ENCODE assay signal across 24 cellular contexts in the genomic region with DNA sequence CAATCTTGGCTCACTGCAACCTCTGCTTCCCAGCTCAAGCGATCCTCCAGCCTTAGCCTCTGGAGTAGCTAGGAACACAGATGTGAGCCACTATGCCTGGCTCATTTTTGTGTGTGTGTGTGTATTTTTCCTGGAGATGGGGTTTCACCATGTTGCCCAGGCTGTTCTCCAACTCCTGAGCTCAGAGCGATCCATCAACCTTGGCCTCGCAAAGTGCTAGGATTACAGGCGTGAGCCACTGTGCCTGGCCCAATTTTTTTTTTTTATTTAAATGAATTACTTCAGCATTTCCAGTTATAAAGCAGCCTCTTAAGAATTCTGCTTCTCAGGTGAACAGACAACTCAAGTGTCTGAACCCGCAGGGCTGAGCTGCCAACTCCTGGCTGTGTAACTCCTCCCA. TPM values are rescaled to one million over a fixed set of nuclear protein-coding genes. Genes with fewer than 3 reads are reported as not detected.
A peak's percentile ranks its signal among the peaks of the same experiment; 100 is the strongest.
DNase-seq lines count a peak whose midpoint lies in the region; ATAC-seq and TF ChIP-seq lines count a peak whose summit lies in the region.
"Had no signal": no experiment of that assay in that cellular context is flagged by ENCODE, and none has a peak within 500 bp of the region (broad histone marks: within the 10 kb centered on the region; RNA-seq: fewer than 3 reads in every experiment).

No MANE protein-coding gene starts in this region.

- H2BK5ac ChIP-seq in trophoblast cell (ENCODE audit: low read depth, low read length, poor library complexity) = no peak overlapping the region

- H2BK120ac ChIP-seq in trophoblast cell (ENCODE audit: insufficient read depth, low read length, poor library complexity) = no peak overlapping the region

- H3K79me2 ChIP-seq in trophoblast cell (ENCODE audit: control insufficient read depth, insufficient read depth, low read length, poor library complexity) = no peaks in the 10 kb centered on the region

- H3K9me3 ChIP-seq in left ventricle myocardium inferior (replicated peaks) (no peaks in the 10 kb centered on the region), trophoblast cell (ENCODE audit: insufficient read depth, low read depth, low read length) (no peaks in the 10 kb centered on the region)
- H3K9me3 ChIP-seq: BLaER1, HAP-1 had no signal

- intact Hi-C loops in left ventricle myocardium inferior (cut with micrococcal nuclease) = no loop called here
- intact Hi-C loops in cardiac septum (cut with DNase I) = no loop called here

- no peak overlapping the region for H4K91ac ChIP-seq in trophoblast cell (ENCODE audit: low read depth, low read length)

- H4K8ac ChIP-seq in trophoblast cell (ENCODE audit: low read depth, low read length) = no peak overlapping the region

- no peak overlapping the region for H3K4me3 ChIP-seq in left ventricle myocardium inferior
- H3K4me3 ChIP-seq in trophoblast cell (ENCODE audit: low read depth, low read length) = no peak overlapping the region
- H3K4me3 ChIP-seq: BLaER1, HAP-1, SK-N-MC had no signal

- H3K79me1 ChIP-seq in trophoblast cell (ENCODE audit: low read length) = no peaks in the 10 kb centered on the region

- H3K36me3 ChIP-seq in left ventricle myocardium inferior = no peaks in the 10 kb centered on the region
- no peaks in the 10 kb centered on the region for H3K36me3 ChIP-seq in trophoblast cell (ENCODE audit: control insufficient read depth in 1 of 2, insufficient read depth in 2 of 2, low read length in 2 of 2)
- H3K36me3 ChIP-seq: BLaER1 had no signal

- ATAC-seq in HG03280 (IDR thresholded peaks at IDR 0.05; ENCODE audit: unreplicated experiment) = no peak
- no peak for ATAC-seq in HG02981 (IDR thresholded peaks at IDR 0.05; ENCODE audit: unreplicated experiment)
- ATAC-seq: Panc1 had no signal

- H2AFZ ChIP-seq in trophoblast cell (ENCODE audit: insufficient read depth, low read length, poor library complexity) = no peak overlapping the region

- no peak overlapping the region for H3K14ac ChIP-seq in trophoblast cell (ENCODE audit: low read length)

- no peak overlapping the region for H2AK5ac ChIP-seq in trophoblast cell (ENCODE audit: low read length)

- no peak overlapping the region for H4K12ac ChIP-seq in trophoblast cell (ENCODE audit: low read depth, low read length)

- no peak overlapping the region for H3K4me2 ChIP-seq in trophoblast cell (ENCODE audit: low read length)
- H3K4me2 ChIP-seq: BLaER1 had no signal

- no peak for TF ChIP-seq CTCF in left ventricle myocardium inferior (IDR thresholded peaks at IDR 0.05; ENCODE audit: borderline replicate concordance)

- DNase-seq in left ventricle myocardium inferior = no peak
- no peak for DNase-seq in cardiac septum (ENCODE audit: low spot score)
- peak; percentile 35 for DNase-seq in left kidney (ENCODE audit: low read depth, low spot score)
- DNase-seq in trophoblast cell = no peak
- no peak for DNase-seq in NK-92 treated with Interleukin-12 subunit alpha and Interleukin-12 subunit beta, amount 100 ng/mL, for 24 hours (lab: John Stamatoyannopoulos, UW)
- no peak for DNase-seq in middle frontal gyrus (ENCODE audit: extremely low spot score, low spot score)
- DNase-seq: CD4-positive, CD25-positive, alpha-beta regulatory T cell; DMS53; GOT3; NCI-H1092; NCI-H1417 treated with DMSO at 0.1 percent for 48 hours; NCI-H187; NCI-H446; NCI-H524 treated with DMSO at 0.1 percent for 48 hours; NCI-H774; SHP77 treated with DMSO at 0.1 percent for 48 hours had no signal

- no CpG with 5 or more reads among the region's 5 CpGs for WGBS in trophoblast cell (ENCODE audit: extremely low coverage, insufficient coverage, insufficient read length)

- H3K23ac ChIP-seq in trophoblast cell (ENCODE audit: low read length) = no peak overlapping the region

- H3K4ac ChIP-seq in trophoblast cell (ENCODE audit: low read depth, low read length) = no peak overlapping the region

- H3K27me3 ChIP-seq in left ventricle myocardium inferior (ENCODE audit: low read depth) (no peaks in the 10 kb centered on the region), trophoblast cell (ENCODE audit: insufficient read depth, low read length) (no peaks in the 10 kb centered on the region)
- H3K27me3 ChIP-seq: BLaER1 had no signal

- no peak overlapping the region for H3K18ac ChIP-seq in trophoblast cell (ENCODE audit: low read length)

- H3K4me1 ChIP-seq in left ventricle myocardium inferior (peaks cover 84% of the 10 kb centered on the region), trophoblast cell (ENCODE audit: control insufficient read depth in 1 of 2, insufficient read depth in 2 of 2, low read length in 2 of 2) (peaks cover 0 to 8% of the 10 kb centered on the region in 2 experiments)
- H3K4me1 ChIP-seq: BLaER1, HAP-1 had no signal

- H2BK12ac ChIP-seq in trophoblast cell (ENCODE audit: low read length) = peak overlapping the region; percentile 81

- peak overlapping the region; percentile 67 for H3K27ac ChIP-seq in left ventricle myocardium inferior (replicated peaks)
- no peak overlapping the region for H3K27ac ChIP-seq in trophoblast cell (ENCODE audit: low read depth, low read length)
- H3K27ac ChIP-seq: BLaER1, RWPE1, SK-N-MC had no signal

- H3K9ac ChIP-seq in trophoblast cell (ENCODE audit: low read length) = no peak overlapping the region
- H3K9ac ChIP-seq: BLaER1 had no signal

RNA-seq across cellular contexts. Expression of a gene that starts 20.1 kb away (rescaled TPM):
- 52.5 TPM for total RNA-seq in left ventricle myocardium inferior
- total RNA-seq in cardiac septum = 87.0 TPM
- 8.0 and 8.2 TPM in 2 replicates for polyA plus RNA-seq in trophoblast cell (2013)
- total RNA-seq: G401 had no signal
